ENCODE assay signal across 19 cellular contexts in the genomic region with DNA sequence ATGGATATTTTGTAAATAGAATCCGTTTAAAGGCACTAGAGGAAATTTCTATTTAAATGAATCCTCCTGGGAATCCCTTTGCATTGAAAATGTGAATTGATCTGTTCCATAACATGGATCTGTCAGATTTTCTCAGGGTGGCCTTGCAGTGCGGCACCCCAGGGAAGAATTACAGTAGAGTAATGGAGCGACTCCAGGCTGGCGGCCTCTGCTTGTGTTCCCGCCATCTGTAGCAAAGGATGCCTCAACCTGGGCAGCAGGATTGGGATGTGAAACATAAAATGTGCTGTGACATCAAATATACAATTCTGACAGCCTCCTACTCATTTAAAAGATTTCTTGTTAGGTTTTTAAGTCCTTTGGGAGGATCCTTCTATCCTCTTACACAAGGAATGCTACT.
DNase-seq lines count a peak whose midpoint lies in the region; ATAC-seq and TF ChIP-seq lines count a peak whose summit lies in the region.
"Had no signal": no experiment of that assay in that cellular context is flagged by ENCODE, and none has a peak within 500 bp of the region (broad histone marks: within the 10 kb centered on the region; RNA-seq: fewer than 3 reads in every experiment).

No MANE protein-coding gene starts in this region.

- no peak for TF ChIP-seq RAD21 in neural cell (conservative IDR thresholded peaks at IDR 0.05)

- H3K27ac ChIP-seq in colonic mucosa, result peak overlapping the region; percentile 67
- no peak overlapping the region for H3K27ac ChIP-seq in neural cell (ENCODE audit: low read length)
- H3K27ac ChIP-seq in CD4-positive, alpha-beta T cell (ENCODE audit: low read depth, low read length), result no peak overlapping the region
- H3K27ac ChIP-seq: GM23248, SJSA1 had no signal

- ATAC-seq in CD4-positive, alpha-beta T cell (ENCODE audit: poor library complexity), result no peak
- ATAC-seq: HepG2, PC-3 had no signal

- intact Hi-C loops in Caco-2 (cut with micrococcal nuclease; ENCODE audit: unreplicated experiment), result no loop called here
- intact Hi-C loops in colonic mucosa (cut with DNase I), result no loop called here
- intact Hi-C loops in CD4-positive, alpha-beta T cell (cut with DNase I, micrococcal nuclease), result no loop called here

- H3K36me3 ChIP-seq in Caco-2 (ENCODE audit: control insufficient read depth, insufficient read depth, low read length) (no peaks in the 10 kb centered on the region), colonic mucosa (no peaks in the 10 kb centered on the region), neural cell (ENCODE audit: insufficient read depth, low read length) (no peaks in the 10 kb centered on the region)
- H3K36me3 ChIP-seq: SJSA1 had no signal

- no peak for DNase-seq in Caco-2
- peak; percentile 14 for DNase-seq in colonic mucosa
- DNase-seq in type B pancreatic cell (ENCODE audit: extremely low spot score, unreplicated experiment), result no peak
- DNase-seq in T1000 (lab: John Stamatoyannopoulos, UW), result no peak
- no peak for DNase-seq in CD4-positive, alpha-beta T cell
- DNase-seq in COLO829 (ENCODE audit: low spot score), result no peak
- DNase-seq: CD8-positive, alpha-beta memory T cell; GF-D8; GM23248; NCI-H1048; NCI-H1436 treated with DMSO at 0.1 percent for 48 hours; NCI-H2029 treated with DMSO at 0.1 percent for 48 hours; NCI-H2171 treated with DMSO at 0.1 percent for 48 hours; NCI-H446 treated with DMSO at 0.1 percent for 48 hours; NCI-H748 treated with DMSO at 0.1 percent for 48 hours; PC-3 had no signal

- TF ChIP-seq CTCF in Caco-2 (IDR thresholded peaks at IDR 0.05; ENCODE audit: insufficient read depth in 1 of 2, low read depth in 1 of 2, low read length in 1 of 2, severe bottlenecking in 1 of 2, unreplicated experiment in 1 of 2), result no peak
- no peak for TF ChIP-seq CTCF in colonic mucosa (IDR thresholded peaks at IDR 0.05)
- TF ChIP-seq CTCF in neural cell (IDR thresholded peaks at IDR 0.05; ENCODE audit: poor library complexity, severe bottlenecking), result no peak
- TF ChIP-seq CTCF in type B pancreatic cell (conservative IDR thresholded peaks at IDR 0.05), result no peak
- no peak for TF ChIP-seq CTCF in CD4-positive, alpha-beta T cell (IDR thresholded peaks at IDR 0.05)

- H3K4me3 ChIP-seq in Caco-2 (ENCODE audit: low read depth, low read length) (no peak overlapping the region), colonic mucosa (no peak overlapping the region), neural cell (ENCODE audit: low read length) (no peak overlapping the region)
- H3K4me3 ChIP-seq: GM23248, SJSA1 had no signal

- no peaks in the 10 kb centered on the region for H3K9me2 ChIP-seq in neural cell (ENCODE audit: insufficient read depth, low read length)

- CTCF ChIA-PET in Caco-2 (lab: Charles Lee), result no interaction called here
- CTCF ChIA-PET in CD4-positive, alpha-beta T cell (lab: Charles Lee), result no interaction called here

- no peaks in the 10 kb centered on the region for H3F3A ChIP-seq in neural cell (ENCODE audit: insufficient read depth, low read length, poor library complexity, severe bottlenecking)

- no peak overlapping the region for H3K4me3 Mint-ChIP-seq in Caco-2 (ENCODE audit: unreplicated experiment)
- no peak overlapping the region for H3K4me3 Mint-ChIP-seq in type B pancreatic cell
- no peak overlapping the region for H3K4me3 Mint-ChIP-seq in CD4-positive, alpha-beta T cell
- H3K4me3 Mint-ChIP-seq: CD8-positive, alpha-beta memory T cell had no signal

- no peaks in the 10 kb centered on the region for H4K20me1 ChIP-seq in neural cell (ENCODE audit: insufficient read depth)

- no peaks in the 10 kb centered on the region for H3K27me3 ChIP-seq in Caco-2 (replicated peaks; ENCODE audit: control insufficient read depth, insufficient read depth, low read length)
- H3K27me3 ChIP-seq in colonic mucosa, result no peaks in the 10 kb centered on the region
- no peaks in the 10 kb centered on the region for H3K27me3 ChIP-seq in neural cell (ENCODE audit: insufficient read depth, low read depth, low read length)
- no peaks in the 10 kb centered on the region for H3K27me3 ChIP-seq in CD4-positive, alpha-beta T cell (ENCODE audit: control insufficient read depth, insufficient read depth, low read length)
- H3K27me3 ChIP-seq: SJSA1 had no signal

- H3K9ac ChIP-seq in colonic mucosa (ENCODE audit: low read depth in 2 of 2, low read length in 2 of 2) (peak overlapping the region in 1 of 2 donors; percentile 57), neural cell (ENCODE audit: low read length) (no peak overlapping the region)
- H3K9ac ChIP-seq: GM23248 had no signal

- H3K4me1 ChIP-seq in Caco-2 (peaks cover 46% of the 10 kb centered on the region), colonic mucosa (peaks cover 10% of the 10 kb centered on the region)
- H3K4me1 ChIP-seq: SJSA1 had no signal

- H3K9me3 Mint-ChIP-seq in Caco-2 (ENCODE audit: unreplicated experiment) (no peaks in the 10 kb centered on the region), type B pancreatic cell (peaks cover 4% of the 10 kb centered on the region)
- peaks cover 4% of the 10 kb centered on the region for H3K9me3 Mint-ChIP-seq in CD4-positive, alpha-beta T cell

- H3K27me3 Mint-ChIP-seq in Caco-2 (ENCODE audit: insufficient read depth, unreplicated experiment) (no peaks in the 10 kb centered on the region), type B pancreatic cell (no peaks in the 10 kb centered on the region)
- no peaks in the 10 kb centered on the region for H3K27me3 Mint-ChIP-seq in CD4-positive, alpha-beta T cell

- BruUV-seq in Caco-2 (replicated peaks; lab: Mats Ljungman, UMichigan), result no TSS peak

- H3K9me3 ChIP-seq in Caco-2 (no peaks in the 10 kb centered on the region; the same call in 1 of the 2 replicates), colonic mucosa (no peaks in the 10 kb centered on the region), neural cell (ENCODE audit: low read length) (peaks cover 7% of the 10 kb centered on the region)
- H3K9me3 ChIP-seq in CD4-positive, alpha-beta T cell (ENCODE audit: control insufficient read depth, low read length), result no peaks in the 10 kb centered on the region

- H3K4me1 Mint-ChIP-seq in Caco-2 (ENCODE audit: low read depth, unreplicated experiment) (peaks cover 53% of the 10 kb centered on the region), type B pancreatic cell (ENCODE audit: unreplicated experiment) (peaks cover 25% of the 10 kb centered on the region)
- no peaks in the 10 kb centered on the region for H3K4me1 Mint-ChIP-seq in CD4-positive, alpha-beta T cell (ENCODE audit: low read depth)
- H3K4me1 Mint-ChIP-seq: CD8-positive, alpha-beta memory T cell had no signal

- no peaks in the 10 kb centered on the region for H3K79me2 ChIP-seq in neural cell (replicated peaks; ENCODE audit: insufficient read depth, low read length)

- H3K27ac Mint-ChIP-seq in Caco-2 (ENCODE audit: unreplicated experiment) (peak overlapping the region; percentile 30), type B pancreatic cell (peak overlapping the region; percentile 82)
- no peak overlapping the region for H3K27ac Mint-ChIP-seq in CD4-positive, alpha-beta T cell
- H3K27ac Mint-ChIP-seq: CD8-positive, alpha-beta memory T cell had no signal

- peak; percentile 47 for TF ChIP-seq EP300 in neural cell (conservative IDR thresholded peaks at IDR 0.05; ENCODE audit: poor library complexity, severe bottlenecking)

- POLR2A ChIA-PET in Caco-2 (lab: Charles Lee), result no interaction called here
- POLR2A ChIA-PET in CD4-positive, alpha-beta T cell (lab: Charles Lee), result no interaction called here

- H2AFZ ChIP-seq in neural cell (ENCODE audit: low read depth, low read length), result no peak overlapping the region
- H2AFZ ChIP-seq: GM23248 had no signal

- H3K36me3 Mint-ChIP-seq in Caco-2 (ENCODE audit: insufficient read depth, unreplicated experiment), result no peaks in the 10 kb centered on the region
- no peaks in the 10 kb centered on the region for H3K36me3 Mint-ChIP-seq in type B pancreatic cell
- no peaks in the 10 kb centered on the region for H3K36me3 Mint-ChIP-seq in CD4-positive, alpha-beta T cell (ENCODE audit: low read depth)

- no peak overlapping the region for H3K4me2 ChIP-seq in neural cell (ENCODE audit: low read length)

TF ChIP-seq in neural cell, 6 proteins besides CTCF, POLR2A, EP300 and RAD21:
- TF ChIP-seq TAF1 (IDR thresholded peaks at IDR 0.05; ENCODE audit: low read depth) (no peak), SMC3 (conservative IDR thresholded peaks at IDR 0.05; ENCODE audit: poor library complexity) (no peak), MXI1 (conservative IDR thresholded peaks at IDR 0.05; ENCODE audit: poor library complexity, severe bottlenecking) (no peak), REST (IDR thresholded peaks at IDR 0.05; ENCODE audit: borderline replicate concordance) (peak; percentile 49), POLR2AphosphoS5 (IDR thresholded peaks at IDR 0.05) (peak; percentile 49)
